In the genomic region with DNA sequence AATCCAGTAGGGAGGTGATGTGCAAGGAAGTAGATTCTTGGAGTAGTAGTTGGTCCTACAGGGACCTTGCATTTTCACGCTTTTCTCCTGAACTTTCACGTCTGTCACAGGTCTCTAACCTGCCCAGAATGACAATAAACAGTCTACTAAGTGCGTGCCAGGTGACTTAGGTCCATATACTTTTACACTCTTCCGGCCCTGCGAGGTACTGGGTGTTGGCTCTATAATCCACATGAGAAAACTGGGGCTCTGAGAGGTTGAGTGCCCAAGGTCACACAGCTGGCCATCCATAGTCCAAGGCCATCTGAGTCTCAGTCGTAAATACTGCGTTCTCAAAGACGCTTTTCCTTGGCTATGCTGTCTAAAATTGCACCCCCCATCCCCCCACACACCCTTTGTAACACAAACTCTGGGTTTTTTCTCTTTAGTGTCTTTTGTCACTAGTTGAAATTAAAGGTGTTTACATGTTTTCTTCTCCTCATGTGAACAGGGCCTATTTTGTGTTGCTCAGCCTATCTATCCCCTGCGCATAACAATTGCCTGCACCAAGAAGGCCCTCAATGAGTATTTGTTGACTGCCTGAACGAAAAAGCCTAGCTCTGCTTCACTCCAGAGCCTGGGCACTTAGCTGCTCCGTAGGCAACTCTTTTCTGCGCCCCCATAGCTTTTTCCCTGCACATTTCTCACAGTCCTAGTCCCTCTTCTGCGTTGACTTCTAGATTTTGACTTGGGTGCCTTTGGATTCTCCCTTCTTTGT, we compare ENCODE assay signal across 8 cellular contexts. TPM values are rescaled to one million over a fixed set of nuclear protein-coding genes. Genes with fewer than 3 reads are reported as not detected.
DNase-seq lines count a peak whose midpoint lies in the region; ATAC-seq and FAIRE-seq lines count a peak whose summit lies in the region.

No MANE protein-coding gene starts in this region.

- peaks cover 56% of the 10 kb centered on the region for H3K36me3 Mint-ChIP-seq in activated T-helper 17 cell treated with anti-CD3 and anti-CD28 coated beads, Interleukin-2, amount 50 U/mL, for 72 hours (ENCODE audit: low read depth)

- H3K4me3 ChIP-seq in iPS-18c (ENCODE audit: insufficient read depth, low read depth, low read length) (peak overlapping the region; percentile 85), subcutaneous abdominal adipose tissue (ENCODE audit: low read depth in 1 of 5, low read length in 5 of 5) (peak overlapping the region; percentile 82 to 93 (median 88))

- peak; percentile 5 for FAIRE-seq in GM18507 (lab: Jason Lieb, UNC)

- peaks cover 3% of the 10 kb centered on the region for H3K27me3 Mint-ChIP-seq in activated T-helper 17 cell treated with anti-CD3 and anti-CD28 coated beads, Interleukin-2, amount 50 U/mL, for 72 hours

- no peaks in the 10 kb centered on the region for H3K27me3 ChIP-seq in subcutaneous abdominal adipose tissue (ENCODE audit: control insufficient read depth in 5 of 5, insufficient read depth in 4 of 5, low read length in 5 of 5)

- ATAC-seq in HG03175 (IDR thresholded peaks at IDR 0.05; ENCODE audit: unreplicated experiment) = peak; percentile 8
- no peak for ATAC-seq in activated T-helper 17 cell treated with anti-CD3 and anti-CD28 coated beads, Interleukin-2, amount 50 U/mL, for 72 hours (replicated peaks)

- H3K27ac Mint-ChIP-seq in activated T-helper 17 cell treated with anti-CD3 and anti-CD28 coated beads, Interleukin-2, amount 50 U/mL, for 72 hours = peak overlapping the region; percentile 93

- DNase-seq in GM18507 (ENCODE audit: extremely low spot score, insufficient read length, low read depth) (no peak), NCI-H1417 treated with DMSO at 0.1 percent for 48 hours (lab: John Stamatoyannopoulos, UW) (no peak), HPDE6-E6E7 (ENCODE audit: extremely low spot score) (no peak)
- no peak for DNase-seq in activated CD8-positive, alpha-beta memory T cell treated with anti-CD3 and anti-CD28 coated beads for 24 hours

- peaks cover 7 to 32% (median 18%) of the 10 kb centered on the region in 5 donors for H3K4me1 ChIP-seq in subcutaneous abdominal adipose tissue (ENCODE audit: control insufficient read depth in 5 of 5, insufficient read depth in 5 of 5, low read length in 5 of 5)

- peaks cover 49% of the 10 kb centered on the region for H3K4me1 Mint-ChIP-seq in activated T-helper 17 cell treated with anti-CD3 and anti-CD28 coated beads, Interleukin-2, amount 50 U/mL, for 72 hours

- peaks cover 0 to 10% (median 6%) of the 10 kb centered on the region in 5 donors for H3K36me3 ChIP-seq in subcutaneous abdominal adipose tissue (ENCODE audit: control insufficient read depth in 5 of 5, insufficient read depth in 5 of 5, low read length in 5 of 5)

- H3K9ac ChIP-seq in subcutaneous abdominal adipose tissue (ENCODE audit: low read length in 5 of 5) = peak overlapping the region; percentile 59 to 89 (median 79)

- H3K27ac ChIP-seq in subcutaneous abdominal adipose tissue (ENCODE audit: low read depth, low read length) = no peak overlapping the region

- H3K9me3 ChIP-seq in iPS-18c (ENCODE audit: control insufficient read depth, insufficient read depth, low read length) (no peaks in the 10 kb centered on the region), subcutaneous abdominal adipose tissue (ENCODE audit: control insufficient read depth in 5 of 5, low read length in 5 of 5) (no peaks in the 10 kb centered on the region)

- peak overlapping the region; percentile 87 for H3K4me3 Mint-ChIP-seq in activated T-helper 17 cell treated with anti-CD3 and anti-CD28 coated beads, Interleukin-2, amount 50 U/mL, for 72 hours

- H3K9me3 Mint-ChIP-seq in activated T-helper 17 cell treated with anti-CD3 and anti-CD28 coated beads, Interleukin-2, amount 50 U/mL, for 72 hours = no peaks in the 10 kb centered on the region

RNA-seq across cellular contexts. Expression of gene SFXN1, which starts 0.9 kb away (rescaled TPM):
- total RNA-seq in activated T-helper 17 cell treated with anti-CD3 and anti-CD28 coated beads, Interleukin-2, amount 50 U/mL, for 72 hours = 100 to 1,000 TPM; 225 to 256 TPM

RNA-seq across cellular contexts. Expression of gene DRD1, which starts 35.3 kb away (rescaled TPM):
- total RNA-seq in activated T-helper 17 cell treated with anti-CD3 and anti-CD28 coated beads, Interleukin-2, amount 50 U/mL, for 72 hours = not detected
